ENCODE assay signal across 14 cellular contexts in genomic region chr3:127226946-127227842, GRCh38. TPM values are rescaled to one million over a fixed set of nuclear protein-coding genes. Genes with fewer than 3 reads are reported as not detected.
DNase-seq lines count a peak whose midpoint lies in the region; ATAC-seq and TF ChIP-seq lines count a peak whose summit lies in the region.
"Had no signal": no experiment of that assay in that cellular context is flagged by ENCODE, and none has a peak within 500 bp of the region (broad histone marks: within the 10 kb centered on the region; RNA-seq: fewer than 3 reads in every experiment).

No MANE protein-coding gene starts in this region.

- H2AFZ ChIP-seq in GM23248 (peak overlapping the region; percentile 70), SK-N-SH (ENCODE audit: low read depth) (no peak overlapping the region)

- no peaks in the 10 kb centered on the region for H3K36me3 ChIP-seq in GM23248 (ENCODE audit: low read depth)
- H3K36me3 ChIP-seq in SK-N-SH (replicated peaks in 1 of 2; ENCODE audit: control insufficient read depth in 1 of 2, insufficient read depth in 2 of 2, low read length in 1 of 2): no peaks in the 10 kb centered on the region
- H3K36me3 ChIP-seq: SJSA1 had no signal

- H3K9ac ChIP-seq in GM23248 (peak overlapping the region; percentile 47), SK-N-SH (no peak overlapping the region)

- H3F3A ChIP-seq in GM23248 (ENCODE audit: insufficient read depth) (peaks cover 5% of the 10 kb centered on the region; the same call in 1 of the 2 replicates), SK-N-SH (replicated peaks; ENCODE audit: insufficient read depth) (no peaks in the 10 kb centered on the region)

- 20 to 29% methylated on average over 9 to 22 of the region's 22 CpGs for WGBS in GM23248 (ENCODE audit: low coverage in 1 of 2, low lambda C conversion rate in 2 of 2, missing lambda C conversion rate in 2 of 2), 2 experiments
- 50% methylated on average over 13 of the region's 22 CpGs for WGBS in SK-N-SH (ENCODE audit: low lambda C conversion rate)

- DNase-seq in AG20443 (ENCODE audit: low spot score): peak; percentile 14
- peak; percentile 54 for DNase-seq in GM23248
- DNase-seq in RPMI7951 (ENCODE audit: low read depth): peak; percentile 36
- peak; percentile 64 for DNase-seq in iPS-NIHi11 (ENCODE audit: low spot score)
- DNase-seq in SK-N-SH: no peak
- DNase-seq: Caco-2; effector CD8-positive, alpha-beta T cell; kidney; NCI-H1417 treated with DMSO at 0.1 percent for 48 hours had no signal

- CTCF ChIA-PET in SK-N-SH (lab: Yijun Ruan, JAX): interaction anchor here (1.3 to 2.3 kb wide), 2 partner anchors 14 to 15 kb away, joined by 3 to 7 read pairs; no protein-coding TSS in a partner anchor

- in situ Hi-C loops in GM23248 (cut with MboI): no loop called here

- ATAC-seq in HG02884 (IDR thresholded peaks at IDR 0.05; ENCODE audit: unreplicated experiment) (no peak), HG03280 (IDR thresholded peaks at IDR 0.05; ENCODE audit: unreplicated experiment) (no peak), HG03565 (IDR thresholded peaks at IDR 0.05; ENCODE audit: unreplicated experiment) (no peak)

- H3K4me2 ChIP-seq in GM23248 (ENCODE audit: unreplicated experiment): peak overlapping the region; percentile 60
- no peak overlapping the region for H3K4me2 ChIP-seq in SK-N-SH

- H3K4me1 ChIP-seq in GM23248 (ENCODE audit: insufficient read depth) (peaks cover 5% of the 10 kb centered on the region; the same call in 1 of the 2 replicates), SK-N-SH (ENCODE audit: control insufficient read depth in 1 of 2, insufficient read depth in 2 of 2, low read depth in 1 of 2, low read length in 1 of 2) (peaks cover 0 to 8% of the 10 kb centered on the region in 2 experiments; a peak in 1 of 4 replicates)
- H3K4me1 ChIP-seq: Caco-2, SJSA1 had no signal

- H3K9me3 ChIP-seq in GM23248 (ENCODE audit: low read depth) (no peaks in the 10 kb centered on the region), SK-N-SH (0 out of 2 replicates have a peak, but pooled peaks cover 4% of the 10 kb centered on the region)
- H3K9me3 ChIP-seq: SJSA1 had no signal

- no peak for TF ChIP-seq RAD21 in SK-N-SH (IDR thresholded peaks at IDR 0.05; ENCODE audit: low read length)

- H3K27me3 ChIP-seq in GM23248 (replicated peaks; ENCODE audit: insufficient read depth): no peaks in the 10 kb centered on the region
- no peaks in the 10 kb centered on the region for H3K27me3 ChIP-seq in SK-N-SH (ENCODE audit: insufficient read depth)
- H3K27me3 ChIP-seq: SJSA1 had no signal

- no peaks in the 10 kb centered on the region for H3K9me2 ChIP-seq in GM23248 (ENCODE audit: insufficient read depth)
- H3K9me2 ChIP-seq in SK-N-SH: no peaks in the 10 kb centered on the region

- H3K4me3 ChIP-seq in GM23248 (peak overlapping the region; percentile 60), SK-N-SH (ENCODE audit: low read depth in 2 of 2, low read length in 1 of 2) (no peak overlapping the region)
- H3K4me3 ChIP-seq: SJSA1 had no signal

- H4K20me1 ChIP-seq in GM23248 (ENCODE audit: insufficient read depth): no peaks in the 10 kb centered on the region
- no peaks in the 10 kb centered on the region for H4K20me1 ChIP-seq in SK-N-SH (ENCODE audit: insufficient read depth)

- TF ChIP-seq EP300 in SK-N-SH (IDR thresholded peaks at IDR 0.05; ENCODE audit: borderline replicate concordance in 1 of 2, low read depth in 1 of 2, low read length in 1 of 2): no peak

- H3K79me2 ChIP-seq in GM23248 (ENCODE audit: insufficient read depth) (no peaks in the 10 kb centered on the region), SK-N-SH (ENCODE audit: insufficient read depth) (no peaks in the 10 kb centered on the region)

- no peak overlapping the region for H3K27ac ChIP-seq in GM23248
- H3K27ac ChIP-seq in SK-N-SH (ENCODE audit: low read depth in 2 of 2, low read length in 1 of 2): no peak overlapping the region
- H3K27ac ChIP-seq: SJSA1 had no signal

- no peak for TF ChIP-seq CTCF in SK-N-SH (IDR thresholded peaks at IDR 0.05)

- POLR2A ChIA-PET in SK-N-SH (lab: Yijun Ruan, JAX): no interaction called here

TF ChIP-seq in SK-N-SH, 30 proteins besides CTCF, POLR2A, EP300 and RAD21:
- no peak for TF ChIP-seq GATA2 (CRISPR knock-in tag; IDR thresholded peaks at IDR 0.05)
- no peak for TF ChIP-seq NFIC (IDR thresholded peaks at IDR 0.05; ENCODE audit: borderline replicate concordance)
- no peak for TF ChIP-seq JUND (IDR thresholded peaks at IDR 0.05)
- TF ChIP-seq TEAD4 (IDR thresholded peaks at IDR 0.05; ENCODE audit: borderline replicate concordance, insufficient read depth): no peak
- TF ChIP-seq FOSL2 (IDR thresholded peaks at IDR 0.05; ENCODE audit: borderline replicate concordance, low read depth): no peak
- TF ChIP-seq SIN3A (IDR thresholded peaks at IDR 0.05; ENCODE audit: borderline replicate concordance, low read depth, low read length): no peak

RNA-seq across cellular contexts. Expression of gene PRR23E, which starts 34.3 kb away (rescaled TPM):
- total RNA-seq in GM23248 (2014; rRNA removed; shearing (Covaris generic)): not detected in 2 replicates
- not detected in 2 replicates for polyA plus RNA-seq in GM23248 (2016; fragmentation: Nextera tagmentation; extraction: Ambion mirVana)
- not detected in 2 replicates for total RNA-seq in RPMI7951 (2014; rRNA removed; shearing (Covaris generic))
- polyA plus RNA-seq in SK-N-SH (2012; rRNA removed): not detected in 2 replicates
- not detected in 2 replicates for polyA plus RNA-seq in SK-N-SH (2012; cell fraction: cytosol; rRNA removed)
- polyA plus RNA-seq in SK-N-SH (2012; cell fraction: nucleus; rRNA removed): not detected in 2 replicates
- total RNA-seq: activated T-helper 2 cell treated with anti-CD3 and anti-CD28 coated beads, Interferon-gamma antibody, Interleukin-2, Interleukin-4, amounts not matched to agents 10 μg/mL and 5 μg/mL and 100 μg/mL, durations not matched to agents 14 hours and 24 hours and 36 hours; Caco-2; kidney; SJSA1 had no signal
